15 cellular contexts compared by ENCODE assay signal in genomic region chr3:66095295-66096001, GRCh38. TPM values are rescaled to one million over a fixed set of nuclear protein-coding genes. Genes with fewer than 3 reads are reported as not detected.
"Had no signal": no experiment of that assay in that cellular context is flagged by ENCODE, and none has a peak within 500 bp of the region (broad histone marks: within the 10 kb centered on the region; RNA-seq: fewer than 3 reads in every experiment).

No MANE protein-coding gene starts in this region.

- H3K4me3 ChIP-seq: left lung, neural progenitor cell, ovary, tibial artery had no signal

- H2AFZ ChIP-seq: neural progenitor cell had no signal

- H3K4me1 ChIP-seq: left lung had no signal

- H3K9me3 ChIP-seq: ovary had no signal

- H3K9ac ChIP-seq: neural progenitor cell had no signal

- ATAC-seq: left lung; stimulated activated naive B cell treated with anti-CD40 and anti-IgM and Interleukin-4, amounts not matched to agents 10 μg/mL and 1 μg/mL and 100 μg/mL, for 72 hours had no signal

- H3K4me2 ChIP-seq: neural progenitor cell had no signal

- H3K36me3 ChIP-seq: left lung, neural progenitor cell, ovary, tibial artery had no signal

- DNase-seq: activated CD4-positive, CD25-positive, alpha-beta regulatory T cell treated with anti-CD3 and anti-CD28 coated beads, Interleukin-2, amount 50 U/mL, for 72 hours; activated naive CD8-positive, alpha-beta T cell treated with anti-CD3 and anti-CD28 coated beads, Interleukin-2, amount 10 ng/mL, durations not matched to agents 7 days and 5 days; aorta; hypothalamus; kidney; left lung; mammary epithelial cell; naive B cell; ovary; stimulated activated CD4-positive, alpha-beta T cell treated with anti-CD3 and anti-CD28 coated beads, Interleukin-2, amount 100 ng/mL, for 48 hours; stimulated activated naive B cell treated with anti-CD40 and anti-IgM and Interleukin-4, amounts not matched to agents 10 μg/mL and 1 μg/mL and 100 μg/mL, for 72 hours; tibial artery had no signal

- H3K27me3 ChIP-seq: left lung, neural progenitor cell, ovary, tibial artery had no signal

- H3K27ac ChIP-seq: epithelial cell of prostate, left lung, neural progenitor cell, ovary, tibial artery had no signal

RNA-seq across cellular contexts. Expression of gene MAGI1, which starts 56.7 kb away (rescaled TPM):
- total RNA-seq: activated naive CD8-positive, alpha-beta T cell treated with anti-CD3 and anti-CD28 coated beads, Interleukin-2, amount 10 ng/mL, durations not matched to agents 7 days and 5 days; mononuclear cell had no signal
